ENCODE assay signal across 12 cellular contexts in the genomic region with DNA sequence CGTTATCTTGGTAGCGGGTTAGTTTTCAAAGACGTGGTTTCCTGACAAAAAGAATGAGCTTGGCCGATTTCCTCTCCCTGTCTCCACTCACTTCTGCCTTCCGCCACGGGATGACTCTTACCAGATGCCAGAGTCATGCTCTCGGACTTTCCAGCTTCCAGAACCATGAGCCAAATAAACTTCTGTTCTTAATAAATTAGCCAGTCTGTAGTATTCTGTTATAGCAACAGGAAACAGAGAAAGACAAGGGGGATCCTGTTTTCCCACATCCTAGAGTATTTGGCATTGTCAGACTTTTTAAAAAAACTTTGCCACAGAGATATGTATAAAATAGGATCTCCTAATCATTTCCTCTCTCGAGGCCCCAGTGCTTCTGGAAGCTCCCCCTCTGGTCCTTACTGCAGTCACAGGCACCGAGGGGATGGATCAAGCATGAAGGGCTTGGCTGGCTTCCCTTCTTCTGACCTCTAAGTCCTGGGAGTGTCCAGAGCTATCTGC.
DNase-seq lines count a peak whose midpoint lies in the region; ATAC-seq and TF ChIP-seq lines count a peak whose summit lies in the region.
"Had no signal": no experiment of that assay in that cellular context is flagged by ENCODE, and none has a peak within 500 bp of the region (broad histone marks: within the 10 kb centered on the region; RNA-seq: fewer than 3 reads in every experiment).

No MANE protein-coding gene starts in this region.

- no peaks in the 10 kb centered on the region for H3K9me3 ChIP-seq in esophagus (ENCODE audit: control insufficient read depth in 2 of 2, insufficient read depth in 1 of 2, low read depth in 1 of 2, low read length in 1 of 2)
- H3K9me3 ChIP-seq in lung (ENCODE audit: control insufficient read depth in 2 of 2, insufficient read depth in 1 of 2, low read length in 1 of 2) = no peaks in the 10 kb centered on the region
- H3K9me3 ChIP-seq in subcutaneous abdominal adipose tissue (ENCODE audit: control insufficient read depth in 5 of 5, low read length in 5 of 5) = no peaks in the 10 kb centered on the region
- H3K9me3 ChIP-seq in colonic mucosa = no peaks in the 10 kb centered on the region

- no peaks in the 10 kb centered on the region for H3K27me3 ChIP-seq in esophagus (ENCODE audit: control insufficient read depth in 1 of 2, insufficient read depth in 2 of 2, low read length in 2 of 2)
- no peaks in the 10 kb centered on the region for H3K27me3 ChIP-seq in lung (ENCODE audit: control insufficient read depth, insufficient read depth)
- no peaks in the 10 kb centered on the region for H3K27me3 ChIP-seq in subcutaneous abdominal adipose tissue (ENCODE audit: control insufficient read depth in 5 of 5, insufficient read depth in 4 of 5, low read length in 5 of 5)
- H3K27me3 ChIP-seq in colonic mucosa = no peaks in the 10 kb centered on the region

- H3K9ac ChIP-seq in subcutaneous abdominal adipose tissue (ENCODE audit: low read length in 5 of 5) = no peak overlapping the region
- no peak overlapping the region for H3K9ac ChIP-seq in colonic mucosa (ENCODE audit: low read depth in 2 of 2, low read length in 2 of 2)

- H3K27ac ChIP-seq in esophagus (ENCODE audit: low read depth in 2 of 2, low read length in 1 of 2) = peak overlapping the region; percentile 69 to 77
- H3K27ac ChIP-seq in lung (ENCODE audit: low read depth in 1 of 2, low read length in 1 of 2) = peak overlapping the region; percentile 72 to 76
- peak overlapping the region; percentile 73 for H3K27ac ChIP-seq in subcutaneous abdominal adipose tissue (ENCODE audit: low read depth, low read length)
- H3K27ac ChIP-seq in colonic mucosa = no peak overlapping the region

- H3K36me3 ChIP-seq in esophagus (ENCODE audit: control insufficient read depth in 2 of 2, insufficient read depth in 2 of 2, low read length in 1 of 2) (no peaks in the 10 kb centered on the region), lung (ENCODE audit: control insufficient read depth in 2 of 2, insufficient read depth in 2 of 2, low read length in 2 of 2) (peaks cover 0 to 4% of the 10 kb centered on the region in 2 donors), subcutaneous abdominal adipose tissue (ENCODE audit: control insufficient read depth in 5 of 5, insufficient read depth in 5 of 5, low read length in 5 of 5) (peaks cover 0 to 9% (median 0%) of the 10 kb centered on the region in 5 donors), colonic mucosa (no peaks in the 10 kb centered on the region)

- ATAC-seq in lung (ENCODE audit: insufficient read depth, low FRiP score) = peak; percentile 14
- ATAC-seq in esophagus mucosa = no peak
- ATAC-seq: left colon had no signal

- WGBS in esophagus, 2 donors = 32 to 37% methylated on average over 9 of the region's 9 CpGs
- 16 to 32% methylated on average over 9 of the region's 9 CpGs for WGBS in lung, 2 donors

- intact Hi-C loops in colonic mucosa (cut with DNase I) = no loop called here

- DNase-seq in HT1080 (ENCODE audit: low read depth) = peak; percentile 61
- DNase-seq in lung (ENCODE audit: low spot score) = no peak
- no peak for DNase-seq in colonic mucosa
- DNase-seq in NCI-H187 treated with DMSO at 0.1 percent for 48 hours (lab: John Stamatoyannopoulos, UW) = no peak
- DNase-seq in activated T-cell treated with anti-CD3 and anti-CD28 coated beads for 4 hours = no peak
- DNase-seq: activated T-cell treated with anti-CD3 and anti-CD28 coated beads, Interleukin-2, amount 50 U/mL, for 24 hours; DMS79 treated with DMSO at 0.1 percent for 48 hours; stimulated activated CD4-positive, alpha-beta T cell treated with anti-CD3 and anti-CD28 coated beads, Interleukin-4, amount 100 ng/mL, for 1 hour had no signal

- H3K4me3 ChIP-seq in esophagus (ENCODE audit: low read depth in 1 of 2, low read length in 2 of 2) = no peak overlapping the region
- H3K4me3 ChIP-seq in lung = no peak overlapping the region
- H3K4me3 ChIP-seq in subcutaneous abdominal adipose tissue (ENCODE audit: low read depth in 1 of 5, low read length in 5 of 5) = no peak overlapping the region
- H3K4me3 ChIP-seq in colonic mucosa = no peak overlapping the region

- H3K4me1 ChIP-seq in esophagus (ENCODE audit: control insufficient read depth in 2 of 2, insufficient read depth in 2 of 2, low read length in 1 of 2) = peaks cover 0 to 9% of the 10 kb centered on the region in 2 donors
- peaks cover 27 to 42% of the 10 kb centered on the region in 2 donors for H3K4me1 ChIP-seq in lung (ENCODE audit: control insufficient read depth in 2 of 2, insufficient read depth in 2 of 2, low read length in 2 of 2)
- peaks cover 23 to 81% (median 63%) of the 10 kb centered on the region in 5 donors for H3K4me1 ChIP-seq in subcutaneous abdominal adipose tissue (ENCODE audit: control insufficient read depth in 5 of 5, insufficient read depth in 5 of 5, low read length in 5 of 5)
- H3K4me1 ChIP-seq in colonic mucosa = peaks cover 12% of the 10 kb centered on the region

- no peak for TF ChIP-seq CTCF in lung (IDR thresholded peaks at IDR 0.05; ENCODE audit: control extremely low read depth, extremely low read depth)
- no peak for TF ChIP-seq CTCF in colonic mucosa (IDR thresholded peaks at IDR 0.05)
